ENCODE assay signal across 8 cellular contexts in the genomic region with DNA sequence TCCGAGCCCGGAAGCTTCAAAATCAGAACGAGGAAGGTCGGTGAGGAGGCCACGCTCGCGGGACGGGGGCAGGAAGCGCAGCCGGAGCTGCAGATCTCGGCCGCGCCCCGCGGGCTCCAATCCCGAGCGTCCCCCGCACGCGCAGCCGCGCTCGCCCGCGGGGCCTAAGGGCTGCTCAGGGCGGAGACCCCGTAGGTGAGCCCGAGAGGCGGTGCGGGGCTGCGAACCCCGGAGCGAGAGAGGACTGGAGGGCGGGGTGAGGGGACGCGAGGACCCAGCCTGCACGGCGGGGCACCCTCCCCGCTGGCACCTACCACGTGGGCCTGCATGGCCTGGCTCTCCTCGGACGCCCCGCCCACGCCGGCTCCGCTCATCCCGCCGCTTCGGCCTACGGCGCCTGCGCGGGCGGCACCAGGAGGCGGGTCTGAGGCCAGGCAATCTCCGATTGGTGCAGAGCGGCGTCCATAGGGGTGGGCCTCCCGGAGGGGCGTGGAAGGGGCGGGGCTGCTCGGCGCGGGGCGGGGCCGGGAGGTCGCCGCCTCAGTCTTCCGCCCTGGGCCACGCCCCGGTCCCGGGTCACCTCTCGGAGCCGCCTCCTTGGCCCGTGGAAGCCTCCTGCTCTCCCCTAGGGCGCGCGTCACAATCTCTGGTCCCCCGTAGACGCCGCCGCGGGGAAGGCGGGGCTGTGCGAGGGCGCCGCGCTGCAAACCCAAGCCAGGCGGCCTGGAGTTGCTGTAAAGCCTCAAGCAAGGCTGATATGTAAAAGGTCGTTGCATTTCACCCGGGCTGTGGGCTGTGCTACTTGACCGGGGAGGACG. TPM values are rescaled to one million over a fixed set of nuclear protein-coding genes. Genes with fewer than 3 reads are reported as not detected.
DNase-seq lines count a peak whose midpoint lies in the region; ATAC-seq and TF ChIP-seq lines count a peak whose summit lies in the region.

No MANE protein-coding gene starts in this region.

- H3K9ac ChIP-seq in HUES64 (ENCODE audit: low read depth, low read length) (peak overlapping the region; percentile 85), OCI-LY3 (ENCODE audit: low read length) (peak overlapping the region; percentile 78)

- peak overlapping the region; percentile 57; the same call in 1 of the 2 replicates for H2AFZ ChIP-seq in OCI-LY3 (ENCODE audit: low read depth, low read length)

- H3K79me2 ChIP-seq in OCI-LY3 (ENCODE audit: low read length) = no peaks in the 10 kb centered on the region

- TF ChIP-seq CTCF in OCI-LY3 (IDR thresholded peaks at IDR 0.05; ENCODE audit: low read depth, low read length) = no peak

- H3K9me3 ChIP-seq in HUES64 (ENCODE audit: insufficient read depth, low read depth, low read length) = 0 out of 2 replicates have a peak, but pooled peaks cover 3% of the 10 kb centered on the region
- H3K9me3 ChIP-seq in OCI-LY3 (ENCODE audit: insufficient read depth, low read length) = no peaks in the 10 kb centered on the region

- H3K4me1 ChIP-seq in HUES64 (ENCODE audit: insufficient read depth, low read length) (peaks cover 3% of the 10 kb centered on the region; the same call in 1 of the 2 replicates), OCI-LY3 (ENCODE audit: low read length) (peaks cover 25% of the 10 kb centered on the region)

- under 1% methylated on average over 93 of the region's 93 CpGs for WGBS in HUES64

- H3K4me2 ChIP-seq in OCI-LY3 (ENCODE audit: low read length) = peak overlapping the region; percentile 96

- H3K27me3 ChIP-seq in HUES64 (ENCODE audit: insufficient read depth, low read length) (0 out of 2 replicates have a peak, but pooled peaks cover 3% of the 10 kb centered on the region), OCI-LY3 (ENCODE audit: low read depth, low read length) (no peaks in the 10 kb centered on the region)

- DNase-seq in D341Med (ENCODE audit: low spot score) (peak; percentile 100), activated T-cell treated with anti-CD3 and anti-CD28 coated beads for 4 hours (peak; percentile 94), epithelial cell of prostate (ENCODE audit: low read depth, low spot score) (peak; percentile 74), mucosa of gallbladder (ENCODE audit: low spot score) (peak; percentile 97)
- peak; percentile 97 for DNase-seq in stimulated activated CD8-positive, alpha-beta memory T cell treated with anti-CD3 and anti-CD28 coated beads, Interleukin-4, amount 100 ng/mL, for 24 hours (ENCODE audit: low read depth)

- H4K20me1 ChIP-seq in OCI-LY3 (ENCODE audit: insufficient read depth, low read length) = no peaks in the 10 kb centered on the region

- H3K4me3 ChIP-seq in HUES64 (ENCODE audit: low read length) (peak overlapping the region; percentile 76), OCI-LY3 (ENCODE audit: low read length) (peak overlapping the region; percentile 86)

- peaks cover 15% of the 10 kb centered on the region for H3K36me3 ChIP-seq in HUES64 (ENCODE audit: insufficient read depth, low read length)
- peaks cover 2% of the 10 kb centered on the region for H3K36me3 ChIP-seq in OCI-LY3 (replicated peaks; ENCODE audit: low read depth, low read length)

- H3K27ac ChIP-seq in HUES64 (ENCODE audit: low read depth, low read length) (peak overlapping the region; percentile 49; the same call in 1 of the 2 replicates), OCI-LY3 (ENCODE audit: low read length) (peak overlapping the region; percentile 34), epithelial cell of prostate (no peak overlapping the region)

- ATAC-seq in GM21447 (IDR thresholded peaks at IDR 0.05; ENCODE audit: unreplicated experiment) = peak; percentile 76

RNA-seq across cellular contexts. Expression of a gene that starts 27.8 kb away (rescaled TPM):
- polyA plus RNA-seq in HUES64 (2013, experiment 1 of 2) = 4.5 TPM
- polyA plus RNA-seq in HUES64 (2013, experiment 2 of 2) = 7.5 TPM
- total RNA-seq in mucosa of gallbladder = 45.8 TPM
